24 cellular contexts compared by ENCODE assay signal in the genomic region with DNA sequence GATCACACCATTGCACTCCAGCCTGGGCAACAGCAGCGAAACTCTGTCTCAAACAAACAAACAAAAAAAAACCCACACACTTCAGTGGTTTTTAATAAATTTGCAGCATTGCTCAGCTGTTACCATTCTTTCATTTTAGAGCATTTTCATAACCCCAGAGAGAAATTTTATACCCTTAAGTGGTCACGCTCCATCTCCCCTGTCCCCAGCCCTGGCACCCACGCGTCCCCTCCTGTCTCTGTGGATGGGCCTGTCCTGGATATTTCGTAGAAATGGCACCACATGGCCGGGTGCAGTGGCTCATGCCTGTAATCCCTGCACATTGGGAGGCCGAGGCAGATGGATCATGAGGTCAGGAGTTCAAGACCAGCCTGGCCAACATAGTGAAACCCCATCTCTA.
"Had no signal": no experiment of that assay in that cellular context is flagged by ENCODE, and none has a peak within 500 bp of the region (broad histone marks: within the 10 kb centered on the region; RNA-seq: fewer than 3 reads in every experiment).

No MANE protein-coding gene starts in this region.

- H3K27ac ChIP-seq: neural progenitor cell, ovary, parathyroid adenoma, psoas muscle, right lobe of liver, sigmoid colon, stomach, thoracic aorta, tibial artery, transverse colon, upper lobe of right lung, uterus had no signal

- H3K27me3 ChIP-seq: neural progenitor cell, ovary, right lobe of liver, sigmoid colon, stomach, tibial artery, transverse colon, upper lobe of right lung, uterus had no signal

- H3K9me3 ChIP-seq: ovary, psoas muscle, right lobe of liver, sigmoid colon, stomach, thoracic aorta, tibial artery, transverse colon, upper lobe of right lung, uterus had no signal

- H3K36me3 ChIP-seq: neural progenitor cell, ovary, transverse colon, uterus had no signal

- H3K4me1 ChIP-seq: neural progenitor cell, parathyroid adenoma, sigmoid colon, stomach, tibial artery, transverse colon, upper lobe of right lung, uterus had no signal

- H3K4me3 ChIP-seq: neural progenitor cell, ovary, psoas muscle, right lobe of liver, sigmoid colon, stomach, thoracic aorta, tibial artery, transverse colon, upper lobe of right lung, uterus had no signal

- DNase-seq: natural killer cell; occipital lobe; ovary; posterior cingulate gyrus; psoas muscle; right cardiac atrium; right lobe of liver; sigmoid colon; small intestine; stimulated activated CD4-positive, alpha-beta T cell treated with anti-CD3 and anti-CD28 coated beads, Interleukin-15, amount 100 ng/mL, for 24 hours; stimulated activated CD4-positive, alpha-beta T cell treated with anti-CD3 and anti-CD28 coated beads, Interleukin-2, amount 100 ng/mL, for 24 hours; stimulated activated CD4-positive, alpha-beta T cell treated with anti-CD3 and anti-CD28 coated beads, Interleukin-2, amount 100 ng/mL, for 48 hours; stimulated activated CD4-positive, alpha-beta T cell treated with anti-CD3 and anti-CD28 coated beads, Interleukin-4, amount 100 ng/mL, for 24 hours; stimulated activated naive B cell treated with anti-CD40 and anti-IgM and Interleukin-4, amounts not matched to agents 10 μg/mL and 1 μg/mL and 100 μg/mL, for 72 hours; stimulated activated naive CD4-positive, alpha-beta T cell treated with Interleukin-2 at 50 U/mL for 16 hours; stomach; tibial artery; transverse colon; upper lobe of right lung; uterus had no signal

- ATAC-seq: natural killer cell; psoas muscle; right cardiac atrium; right lobe of liver; stimulated activated effector memory CD8-positive, alpha-beta T cell treated with anti-CD3 and anti-CD28 coated beads, Interleukin-12 subunit alpha, Interleukin-12 subunit beta, amount 100 ng/mL, for 72 hours; stimulated activated naive B cell treated with anti-CD40 and anti-IgM and Interleukin-4, amounts not matched to agents 10 μg/mL and 1 μg/mL and 100 μg/mL, for 72 hours; upper lobe of right lung had no signal
